In the genomic region with DNA sequence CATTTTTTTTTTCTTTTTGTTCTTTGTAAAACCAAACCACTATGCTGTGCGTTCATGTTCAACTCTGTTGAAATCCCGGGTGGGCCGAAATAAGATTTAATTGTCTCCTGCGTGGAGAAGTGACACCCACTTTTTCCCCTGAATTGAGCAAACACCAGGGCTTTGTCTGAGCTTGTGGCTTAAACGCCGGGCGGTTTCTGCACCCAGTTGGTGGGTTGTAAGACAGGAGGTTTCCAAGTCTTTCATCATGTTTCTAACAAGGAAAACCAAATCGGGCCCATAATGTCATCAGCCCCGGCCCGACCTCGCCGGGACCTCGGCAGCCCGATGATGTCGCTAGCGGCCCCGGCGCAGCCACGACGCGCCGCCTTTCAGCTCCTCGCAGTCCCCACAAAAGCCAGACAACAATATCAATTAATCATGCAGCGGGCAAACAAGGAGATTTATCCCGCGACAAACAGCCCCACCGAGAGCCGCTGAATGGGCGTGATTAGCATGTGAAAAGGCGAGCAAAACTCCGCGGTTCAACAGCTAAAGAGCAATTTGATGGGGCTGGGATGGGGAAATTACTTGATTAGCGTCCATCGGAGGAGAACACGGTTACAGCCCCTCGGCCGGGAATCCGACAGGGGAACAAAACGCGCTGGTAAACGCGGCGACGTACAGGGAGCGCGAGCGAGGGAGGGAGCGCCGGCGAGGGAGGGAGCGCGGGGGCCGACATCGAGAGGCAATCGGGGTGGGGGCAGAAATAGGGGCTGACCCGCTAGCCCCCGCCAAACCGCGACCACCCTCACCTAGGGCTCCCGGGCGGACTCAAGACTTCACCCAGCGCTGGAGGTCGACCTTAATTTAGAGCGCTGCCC, we compare ENCODE assay signal across 8 cellular contexts. TPM values are rescaled to one million over a fixed set of nuclear protein-coding genes. Genes with fewer than 3 reads are reported as not detected.
DNase-seq lines count a peak whose midpoint lies in the region; ATAC-seq, FAIRE-seq and TF ChIP-seq lines count a peak whose summit lies in the region.

No MANE protein-coding gene starts in this region.

- H2AFZ ChIP-seq in endothelial cell of umbilical vein (ENCODE audit: low read depth, low read length) (peak overlapping the region; percentile 51), neuronal stem cell (ENCODE audit: low read length) (peak overlapping the region; percentile 94)

- no CpG with 5 or more reads among the region's 64 CpGs for WGBS in neuronal stem cell (ENCODE audit: extremely low coverage in 2 of 2, insufficient read length in 2 of 2, insufficient replicate concordance in 1 of 2), 2 donors

- H4K91ac ChIP-seq in neuronal stem cell (ENCODE audit: low read depth, low read length, poor library complexity) = no peak overlapping the region

- H3K9me3 ChIP-seq in endothelial cell of umbilical vein (replicated peaks; ENCODE audit: control insufficient read depth, insufficient read depth, low read length) (no peaks in the 10 kb centered on the region), neuronal stem cell (replicated peaks in 1 of 2; ENCODE audit: control insufficient read depth in 2 of 2, insufficient read depth in 1 of 2, low read depth in 1 of 2, low read length in 2 of 2) (no peaks in the 10 kb centered on the region)

- H3K9ac ChIP-seq in endothelial cell of umbilical vein (replicated peaks; ENCODE audit: extremely low read depth, insufficient read depth, low read length) (no peak overlapping the region), neuronal stem cell (ENCODE audit: low read depth, low read length, poor library complexity) (no peak overlapping the region)

- peaks cover 2% of the 10 kb centered on the region for H3K79me1 ChIP-seq in neuronal stem cell (ENCODE audit: low read depth, low read length)

- no peak overlapping the region for H2BK5ac ChIP-seq in neuronal stem cell (ENCODE audit: low read length)

- H3K4me3 ChIP-seq in endothelial cell of umbilical vein (replicated peaks in 1 of 3; ENCODE audit: insufficient read depth in 1 of 3, low read depth in 1 of 3, low read length in 3 of 3) (peak overlapping the region in 1 of 3 experiments; percentile 12), neuronal stem cell (ENCODE audit: low read length in 2 of 2) (peak overlapping the region; percentile 35 to 41)

- H3K4ac ChIP-seq in neuronal stem cell (ENCODE audit: low read length) = no peak overlapping the region

- H3K4me2 ChIP-seq in endothelial cell of umbilical vein (ENCODE audit: insufficient read depth, low read length) (peak overlapping the region; percentile 14), neuronal stem cell (ENCODE audit: insufficient read depth, low read length, poor library complexity, severe bottlenecking) (peak overlapping the region; percentile 64)

- peak overlapping the region; percentile 14 for H2AK5ac ChIP-seq in neuronal stem cell (ENCODE audit: low read depth, low read length)

- DNase-seq in Right ventricle myocardium superior (no peak), left ventricle myocardium superior (no peak), SIG-M5 treated with dmso at 0.1 percent for 504 hours (lab: John Stamatoyannopoulos, UW; ENCODE audit: unreplicated experiment) (peak; percentile 96), endothelial cell of umbilical vein (ENCODE audit: low read depth, low spot score) (peak; percentile 10), neuronal stem cell (ENCODE audit: low spot score) (peak; percentile 71), A172 (ENCODE audit: low spot score) (no peak), mucosa of gallbladder (ENCODE audit: low spot score) (no peak)

- peak overlapping the region; percentile 39 for H3K23ac ChIP-seq in neuronal stem cell (ENCODE audit: low read depth, low read length, poor library complexity)

- dilution Hi-C loops in endothelial cell of umbilical vein (cut with MboI; ENCODE audit: extremely low pct_ligation_motif_present, low sequenced_read_pairs) = no loop called here

- H3K27me3 ChIP-seq in endothelial cell of umbilical vein (ENCODE audit: control insufficient read depth in 2 of 2, insufficient read depth in 2 of 2, low read length in 2 of 2) (peaks cover 72 to 93% of the 10 kb centered on the region in 2 experiments), neuronal stem cell (ENCODE audit: control insufficient read depth in 3 of 3, insufficient read depth in 3 of 3, low read depth in 1 of 3, low read length in 3 of 3) (peaks cover 39 to 100% (median 82%) of the 10 kb centered on the region in 3 experiments)

- POLR2A ChIA-PET in endothelial cell of umbilical vein (lab: Charles Lee) = no interaction called here

- no peaks in the 10 kb centered on the region for H3K36me3 ChIP-seq in endothelial cell of umbilical vein (ENCODE audit: control insufficient read depth in 2 of 2, extremely low read depth in 1 of 2, insufficient read depth in 2 of 2, low read length in 2 of 2)
- no peaks in the 10 kb centered on the region for H3K36me3 ChIP-seq in neuronal stem cell (replicated peaks in 1 of 2; ENCODE audit: control insufficient read depth in 2 of 2, insufficient read depth in 2 of 2, low read length in 2 of 2)

- CTCF ChIA-PET in endothelial cell of umbilical vein (lab: Charles Lee) = interaction anchor here (1.3 to 2.8 kb wide), 2 partner anchors 25 to 406 kb away, joined by 3 to 8 read pairs; a partner anchor contains a TSS

- H3K4me1 ChIP-seq in endothelial cell of umbilical vein (ENCODE audit: control insufficient read depth, extremely low read depth, insufficient read depth, low read length) (peaks cover 13% of the 10 kb centered on the region), neuronal stem cell (ENCODE audit: control insufficient read depth in 2 of 2, insufficient read depth in 1 of 2, low read depth in 1 of 2, low read length in 2 of 2) (peaks cover 19 to 25% of the 10 kb centered on the region in 2 donors)

- no peaks in the 10 kb centered on the region for H3K79me2 ChIP-seq in endothelial cell of umbilical vein (ENCODE audit: control insufficient read depth, insufficient read depth, low read length)

- peak overlapping the region; percentile 88 for H3K18ac ChIP-seq in neuronal stem cell (ENCODE audit: low read length)

- no TSS peak for BruUV-seq in endothelial cell of umbilical vein (replicated peaks; lab: Mats Ljungman, UMichigan)

- intact Hi-C loops in Right ventricle myocardium superior (cut with DNase I) = no loop called here
- intact Hi-C loops in left ventricle myocardium superior (cut with micrococcal nuclease) = no loop called here
- intact Hi-C loops in endothelial cell of umbilical vein (cut with micrococcal nuclease) = loop anchor here (2.0 to 5.0 kb wide), 2 partner anchors 24 to 136 kb away; no protein-coding TSS in a partner anchor

- TF ChIP-seq POLR2A in endothelial cell of umbilical vein (IDR thresholded peaks at IDR 0.05; ENCODE audit: low read depth, low read length) (no peak), GM18505 (IDR thresholded peaks at IDR 0.05; ENCODE audit: borderline replicate concordance, extremely low read depth, insufficient read depth, insufficient read length) (no peak)

- no peak for TF ChIP-seq CTCF in endothelial cell of umbilical vein (IDR thresholded peaks at IDR 0.05; ENCODE audit: extremely low read depth in 1 of 2, insufficient read depth in 1 of 2, low read depth in 1 of 2, low read length in 2 of 2)

- no peak overlapping the region for H3K27ac ChIP-seq in endothelial cell of umbilical vein (ENCODE audit: insufficient read depth, low read depth, low read length)
- H3K27ac ChIP-seq in neuronal stem cell (replicated peaks; ENCODE audit: low read length) = no peak overlapping the region

- ATAC-seq in Right ventricle myocardium superior (ENCODE audit: poor library complexity) (peak; percentile 21), left ventricle myocardium superior (no peak), GM18505 (IDR thresholded peaks at IDR 0.05; ENCODE audit: unreplicated experiment) (no peak)

- no peak overlapping the region for H2BK15ac ChIP-seq in neuronal stem cell (ENCODE audit: low read length)

- H3K9me1 ChIP-seq in endothelial cell of umbilical vein (replicated peaks; ENCODE audit: control insufficient read depth, extremely low read depth, insufficient read depth, low read length) = no peaks in the 10 kb centered on the region

- H4K20me1 ChIP-seq in endothelial cell of umbilical vein (replicated peaks; ENCODE audit: control insufficient read depth, extremely low read depth, insufficient read depth, low read length) = no peaks in the 10 kb centered on the region

- H3K14ac ChIP-seq in neuronal stem cell (ENCODE audit: low read length) = no peak overlapping the region

- H2BK12ac ChIP-seq in neuronal stem cell (ENCODE audit: low read length) = no peak overlapping the region

- H2BK120ac ChIP-seq in neuronal stem cell (ENCODE audit: low read depth, low read length) = no peak overlapping the region

- peak; percentile 48 for FAIRE-seq in endothelial cell of umbilical vein (lab: Jason Lieb, UNC)

- no peak overlapping the region for H4K8ac ChIP-seq in neuronal stem cell (ENCODE audit: low read depth, low read length)

RNA-seq across cellular contexts. Expression of a gene that starts 5.3 kb away (rescaled TPM):
- total RNA-seq in Right ventricle myocardium superior (not detected), left ventricle myocardium superior (not detected), endothelial cell of umbilical vein (not detected in 2 replicates), mucosa of gallbladder (not detected)
- not detected in 2 replicates for polyA plus RNA-seq in endothelial cell of umbilical vein
- polyA plus RNA-seq in endothelial cell of umbilical vein (2011; cell fraction: cytosol; rRNA removed) = not detected in 2 replicates
- not detected in 2 replicates for polyA plus RNA-seq in endothelial cell of umbilical vein (2011; cell fraction: nucleus; rRNA removed)
- polyA plus RNA-seq in endothelial cell of umbilical vein (2012) = not detected in 2 replicates
- polyA minus RNA-seq in endothelial cell of umbilical vein = not detected in 2 replicates
- polyA minus RNA-seq in endothelial cell of umbilical vein (2011; cell fraction: cytosol; rRNA and poly(A)+ RNA removed) = not detected
- not detected in 2 replicates for polyA minus RNA-seq in endothelial cell of umbilical vein (2011; cell fraction: nucleus; rRNA and poly(A)+ RNA removed)
- not detected for polyA plus RNA-seq in neuronal stem cell (2013, experiment 1 of 2)
- not detected for polyA plus RNA-seq in neuronal stem cell (2013, experiment 2 of 2)
- not detected in 2 replicates for total RNA-seq in A172 (2014; rRNA removed; shearing (Covaris generic))

RNA-seq across cellular contexts. Expression of a gene that starts 25.1 kb away (rescaled TPM):
- total RNA-seq in Right ventricle myocardium superior (35.7 TPM), left ventricle myocardium superior (41.9 TPM), endothelial cell of umbilical vein (7.3 and 9.6 TPM in 2 replicates), mucosa of gallbladder (23.5 TPM)
- polyA plus RNA-seq in endothelial cell of umbilical vein = 3.0 and 3.9 TPM in 2 replicates
- 5.0 and 6.0 TPM in 2 replicates for polyA plus RNA-seq in endothelial cell of umbilical vein (2011; cell fraction: cytosol; rRNA removed)
- polyA plus RNA-seq in endothelial cell of umbilical vein (2011; cell fraction: nucleus; rRNA removed) = 18.2 and 18.7 TPM in 2 replicates
- polyA plus RNA-seq in endothelial cell of umbilical vein (2012) = 7.7 and 8.8 TPM in 2 replicates
- polyA minus RNA-seq in endothelial cell of umbilical vein = 2.6 and 5.1 TPM in 2 replicates
- 8.5 TPM for polyA minus RNA-seq in endothelial cell of umbilical vein (2011; cell fraction: cytosol; rRNA and poly(A)+ RNA removed)
- 7.4 and 8.8 TPM in 2 replicates for polyA minus RNA-seq in endothelial cell of umbilical vein (2011; cell fraction: nucleus; rRNA and poly(A)+ RNA removed)
- 15.6 TPM for polyA plus RNA-seq in neuronal stem cell (2013, experiment 1 of 2)
- 17.1 TPM for polyA plus RNA-seq in neuronal stem cell (2013, experiment 2 of 2)
- total RNA-seq in A172 (2014; rRNA removed; shearing (Covaris generic)) = 17.0 and 20.7 TPM in 2 replicates

Comparison
In these comparisons a context has a peak if more than half of its experiments do, and no peak if none do; other contexts are left out.
1. DNase-seq: peak in SIG-M5 treated with dmso at 0.1 percent for 504 hours (single experiment), endothelial cell of umbilical vein (single experiment) and neuronal stem cell (single experiment); none in Right ventricle myocardium superior (single experiment), left ventricle myocardium superior (single experiment), A172 (single experiment) and mucosa of gallbladder (single experiment).